ENCODE assay signal across 4 cellular contexts in the genomic region with DNA sequence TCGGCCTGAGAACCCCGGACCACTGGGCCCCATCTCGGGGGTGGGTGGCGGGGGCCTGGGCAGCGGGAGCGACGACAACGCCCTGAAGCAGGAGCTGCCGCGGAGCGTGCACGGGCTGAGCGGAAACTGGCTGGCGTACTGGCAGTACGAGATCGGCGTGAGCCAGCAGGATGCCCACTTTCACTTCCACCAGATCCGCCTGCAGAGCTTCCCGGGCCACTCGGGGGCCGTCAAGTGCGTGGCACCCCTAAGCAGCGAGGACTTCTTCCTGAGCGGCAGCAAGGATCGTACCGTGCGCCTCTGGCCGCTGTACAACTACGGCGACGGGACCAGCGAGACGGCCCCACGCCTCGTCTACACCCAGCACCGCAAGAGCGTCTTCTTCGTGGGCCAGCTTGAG.
TF ChIP-seq lines count a peak whose summit lies in the region.

No MANE protein-coding gene starts in this region.

TF ChIP-seq in SK-N-SH, 30 proteins besides CTCF, POLR2A, EP300 and RAD21 (continues in another document):
- no peak for TF ChIP-seq EZH2phosphoT487 (IDR thresholded peaks at IDR 0.05; ENCODE audit: borderline replicate concordance, low read depth)
- TF ChIP-seq, protein P1, sequence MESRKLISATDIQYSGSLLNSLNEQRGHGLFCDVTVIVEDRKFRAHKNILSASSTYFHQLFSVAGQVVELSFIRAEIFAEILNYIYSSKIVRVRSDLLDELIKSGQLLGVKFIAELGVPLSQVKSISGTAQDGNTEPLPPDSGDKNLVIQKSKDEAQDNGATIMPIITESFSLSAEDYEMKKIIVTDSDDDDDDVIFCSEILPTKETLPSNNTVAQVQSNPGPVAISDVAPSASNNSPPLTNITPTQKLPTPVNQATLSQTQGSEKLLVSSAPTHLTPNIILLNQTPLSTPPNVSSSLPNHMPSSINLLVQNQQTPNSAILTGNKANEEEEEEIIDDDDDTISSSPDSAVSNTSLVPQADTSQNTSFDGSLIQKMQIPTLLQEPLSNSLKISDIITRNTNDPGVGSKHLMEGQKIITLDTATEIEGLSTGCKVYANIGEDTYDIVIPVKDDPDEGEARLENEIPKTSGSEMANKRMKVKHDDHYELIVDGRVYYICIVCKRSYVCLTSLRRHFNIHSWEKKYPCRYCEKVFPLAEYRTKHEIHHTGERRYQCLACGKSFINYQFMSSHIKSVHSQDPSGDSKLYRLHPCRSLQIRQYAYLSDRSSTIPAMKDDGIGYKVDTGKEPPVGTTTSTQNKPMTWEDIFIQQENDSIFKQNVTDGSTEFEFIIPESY (IDR thresholded peaks at IDR 0.05; ENCODE audit: borderline replicate concordance, low read depth) = no peak
- no peak for TF ChIP-seq YY1 (IDR thresholded peaks at IDR 0.05; ENCODE audit: low read depth)
- TF ChIP-seq, protein P2, sequence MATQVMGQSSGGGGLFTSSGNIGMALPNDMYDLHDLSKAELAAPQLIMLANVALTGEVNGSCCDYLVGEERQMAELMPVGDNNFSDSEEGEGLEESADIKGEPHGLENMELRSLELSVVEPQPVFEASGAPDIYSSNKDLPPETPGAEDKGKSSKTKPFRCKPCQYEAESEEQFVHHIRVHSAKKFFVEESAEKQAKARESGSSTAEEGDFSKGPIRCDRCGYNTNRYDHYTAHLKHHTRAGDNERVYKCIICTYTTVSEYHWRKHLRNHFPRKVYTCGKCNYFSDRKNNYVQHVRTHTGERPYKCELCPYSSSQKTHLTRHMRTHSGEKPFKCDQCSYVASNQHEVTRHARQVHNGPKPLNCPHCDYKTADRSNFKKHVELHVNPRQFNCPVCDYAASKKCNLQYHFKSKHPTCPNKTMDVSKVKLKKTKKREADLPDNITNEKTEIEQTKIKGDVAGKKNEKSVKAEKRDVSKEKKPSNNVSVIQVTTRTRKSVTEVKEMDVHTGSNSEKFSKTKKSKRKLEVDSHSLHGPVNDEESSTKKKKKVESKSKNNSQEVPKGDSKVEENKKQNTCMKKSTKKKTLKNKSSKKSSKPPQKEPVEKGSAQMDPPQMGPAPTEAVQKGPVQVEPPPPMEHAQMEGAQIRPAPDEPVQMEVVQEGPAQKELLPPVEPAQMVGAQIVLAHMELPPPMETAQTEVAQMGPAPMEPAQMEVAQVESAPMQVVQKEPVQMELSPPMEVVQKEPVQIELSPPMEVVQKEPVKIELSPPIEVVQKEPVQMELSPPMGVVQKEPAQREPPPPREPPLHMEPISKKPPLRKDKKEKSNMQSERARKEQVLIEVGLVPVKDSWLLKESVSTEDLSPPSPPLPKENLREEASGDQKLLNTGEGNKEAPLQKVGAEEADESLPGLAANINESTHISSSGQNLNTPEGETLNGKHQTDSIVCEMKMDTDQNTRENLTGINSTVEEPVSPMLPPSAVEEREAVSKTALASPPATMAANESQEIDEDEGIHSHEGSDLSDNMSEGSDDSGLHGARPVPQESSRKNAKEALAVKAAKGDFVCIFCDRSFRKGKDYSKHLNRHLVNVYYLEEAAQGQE (IDR thresholded peaks at IDR 0.05; ENCODE audit: low read depth, low read length) = no peak
- TF ChIP-seq SMC3 (IDR thresholded peaks at IDR 0.05; ENCODE audit: low read depth, low read length) = no peak
- TF ChIP-seq, protein P3, sequence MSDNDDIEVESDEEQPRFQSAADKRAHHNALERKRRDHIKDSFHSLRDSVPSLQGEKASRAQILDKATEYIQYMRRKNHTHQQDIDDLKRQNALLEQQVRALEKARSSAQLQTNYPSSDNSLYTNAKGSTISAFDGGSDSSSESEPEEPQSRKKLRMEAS (IDR thresholded peaks at IDR 0.05; ENCODE audit: low read depth) = no peak

TF ChIP-seq in SK-N-SH treated with all-trans-retinoic acid at 6 μM for 48 hours, 23 proteins besides CTCF, POLR2A, EP300 and RAD21:
- no peak for TF ChIP-seq ZNF8 (CRISPR knock-in tag; IDR thresholded peaks at IDR 0.05)
- TF ChIP-seq SNAI2 (CRISPR knock-in tag; IDR thresholded peaks at IDR 0.05) = no peak
- TF ChIP-seq ISL1 (CRISPR knock-in tag; IDR thresholded peaks at IDR 0.05) = no peak
- TF ChIP-seq ARNTL (CRISPR knock-in tag; IDR thresholded peaks at IDR 0.05; ENCODE audit: borderline replicate concordance, low read depth) = no peak
- TF ChIP-seq ZC3H10 (CRISPR knock-in tag; IDR thresholded peaks at IDR 0.05) = no peak

TF ChIP-seq in PFSK-1, 5 proteins besides CTCF, POLR2A, EP300 and RAD21:
- TF ChIP-seq FOXP2 (optimal IDR thresholded peaks at IDR 0.05; ENCODE audit: borderline replicate concordance, extremely low read depth, extremely low read length, insufficient read depth) (peak; percentile 11), TAF1 (IDR thresholded peaks at IDR 0.05; ENCODE audit: borderline replicate concordance, insufficient read depth, low read length) (no peak)

TF ChIP-seq in H1, 55 proteins besides CTCF, POLR2A, EP300 and RAD21:
- TF ChIP-seq GTF2F1 (IDR thresholded peaks at IDR 0.05; ENCODE audit: borderline replicate concordance, low read depth, low read length) = no peak
- TF ChIP-seq TCF12 (IDR thresholded peaks at IDR 0.05; ENCODE audit: low read depth, low read length) = no peak
- no peak for TF ChIP-seq KDM4A (IDR thresholded peaks at IDR 0.05; ENCODE audit: low read depth, low read length, severe bottlenecking)
- TF ChIP-seq TBP (IDR thresholded peaks at IDR 0.05; ENCODE audit: low read depth, low read length) = no peak
- TF ChIP-seq POU5F1 (IDR thresholded peaks at IDR 0.05; ENCODE audit: low read depth, low read length) = no peak
- no peak for TF ChIP-seq PHF8 (conservative IDR thresholded peaks at IDR 0.05; ENCODE audit: low read depth, low read length)
